Comparison of ENCODE assay signal across 18 cellular contexts in the genomic region with DNA sequence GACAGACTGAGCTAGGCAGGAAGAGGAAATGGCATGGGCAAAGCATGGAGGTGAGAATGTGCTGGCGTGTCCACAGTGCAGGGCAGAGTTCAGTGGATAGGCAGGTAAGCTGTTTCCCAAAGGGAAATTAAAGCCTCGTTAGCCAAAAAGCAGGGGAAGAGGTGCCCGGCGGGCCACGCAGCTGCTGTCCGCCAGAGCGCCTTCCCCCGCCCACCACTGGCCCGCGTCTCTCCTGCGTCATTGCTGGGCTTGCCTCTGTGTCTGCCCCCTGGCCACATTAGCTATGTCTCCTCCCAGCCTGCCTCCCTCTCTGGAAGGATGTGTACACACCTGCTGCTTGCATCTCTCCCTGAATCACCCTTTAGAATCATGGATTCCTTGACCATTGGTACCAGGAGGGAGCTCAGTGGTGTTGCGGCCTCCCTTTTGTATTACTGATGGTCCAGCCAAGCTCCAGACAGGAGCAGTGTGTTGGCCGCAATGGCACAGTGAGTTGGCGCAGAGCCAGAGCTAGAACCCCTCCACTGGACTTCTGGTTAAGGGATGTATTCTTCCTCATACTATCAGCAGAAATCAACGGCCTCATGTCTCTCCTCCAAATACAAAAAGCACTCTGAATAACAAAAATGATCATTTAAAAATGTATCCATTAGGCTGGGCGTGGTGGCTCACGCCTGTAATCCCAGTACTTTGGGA. TPM values are rescaled to one million over a fixed set of nuclear protein-coding genes. Genes with fewer than 3 reads are reported as not detected.
A peak's percentile ranks its signal among the peaks of the same experiment; 100 is the strongest.
DNase-seq lines count a peak whose midpoint lies in the region; ATAC-seq, FAIRE-seq and TF ChIP-seq lines count a peak whose summit lies in the region.
"Had no signal": no experiment of that assay in that cellular context is flagged by ENCODE, and none has a peak within 500 bp of the region (broad histone marks: within the 10 kb centered on the region; RNA-seq: fewer than 3 reads in every experiment).

No MANE protein-coding gene starts in this region.

- ATAC-seq in pancreas (no peak), HG02678 (IDR thresholded peaks at IDR 0.05; ENCODE audit: unreplicated experiment) (no peak)
- ATAC-seq: WTC11 had no signal

- peak overlapping the region; percentile 72 for H3K27ac ChIP-seq in colonic mucosa
- H3K27ac ChIP-seq in pancreas, result peak overlapping the region; percentile 74 to 95 (median 84)
- peak overlapping the region in 15 of 59 donors; percentile 29 to 96 (median 76) for H3K27ac ChIP-seq in dorsolateral prefrontal cortex
- H3K27ac ChIP-seq: cardiac muscle cell had no signal

- intact Hi-C loops in colonic mucosa (cut with DNase I), result no loop called here
- intact Hi-C loops in pancreas (cut with DNase I), result no loop called here
- intact Hi-C loops in dorsolateral prefrontal cortex (cut with DNase I), result no loop called here

- H3K4me1 ChIP-seq in colonic mucosa (peaks cover 10% of the 10 kb centered on the region), pancreas (peaks cover 8 to 26% (median 21%) of the 10 kb centered on the region in 3 donors)

- WGBS in pancreas, 2 donors, result 86 to 90% methylated on average over 17 of the region's 17 CpGs

- DNase-seq in DMS53 (lab: John Stamatoyannopoulos, UW) (peak; percentile 96), NCI-H510A treated with DMSO at 0.1 percent for 48 hours (lab: John Stamatoyannopoulos, UW) (peak; percentile 58), colonic mucosa (no peak), pancreas (peak in 2 of 6 donors; percentile 32 to 49), middle frontal gyrus (ENCODE audit: extremely low spot score, low spot score) (no peak), dorsolateral prefrontal cortex (no peak)
- DNase-seq in activated T-cell treated with anti-CD3 and anti-CD28 coated beads, Interleukin-2, amount 50 U/mL, for 48 hours, result no peak
- DNase-seq: activated T-cell treated with anti-CD3 and anti-CD28 coated beads, Interleukin-2, amount 50 U/mL, for 1 hour; BE2C; NCI-H1930; RPMI8226 had no signal

- no peaks in the 10 kb centered on the region for H3K36me3 ChIP-seq in colonic mucosa
- no peaks in the 10 kb centered on the region for H3K36me3 ChIP-seq in pancreas
- H3K36me3 ChIP-seq: BE2C, cardiac muscle cell, tibial nerve had no signal

- no peak for FAIRE-seq in pancreas (lab: Jason Lieb, UNC)
- FAIRE-seq: G401.6, HTR-8/SVneo had no signal

- TF ChIP-seq CTCF in colonic mucosa (IDR thresholded peaks at IDR 0.05), result no peak
- TF ChIP-seq CTCF in pancreas (IDR thresholded peaks at IDR 0.05), result no peak
- no peak for TF ChIP-seq CTCF in dorsolateral prefrontal cortex (IDR thresholded peaks at IDR 0.05 in 54 of 56, conservative IDR thresholded peaks at IDR 0.05 in 2 of 56; ENCODE audit: low read depth in 1 of 56, partially characterized antibody in 56 of 56)

- no peaks in the 10 kb centered on the region for H3K9me3 ChIP-seq in colonic mucosa
- no peaks in the 10 kb centered on the region for H3K9me3 ChIP-seq in pancreas
- H3K9me3 ChIP-seq: BE2C, tibial nerve had no signal

- peak overlapping the region in 1 of 2 donors; percentile 12 for H3K9ac ChIP-seq in colonic mucosa (ENCODE audit: low read depth in 2 of 2, low read length in 2 of 2)

- H3K4me3 ChIP-seq in colonic mucosa (no peak overlapping the region), pancreas (no peak overlapping the region), dorsolateral prefrontal cortex (no peak overlapping the region)
- H3K4me3 ChIP-seq: cardiac muscle cell, tibial nerve had no signal

- H3K27me3 ChIP-seq in colonic mucosa, result no peaks in the 10 kb centered on the region
- no peaks in the 10 kb centered on the region for H3K27me3 ChIP-seq in pancreas
- no peaks in the 10 kb centered on the region for H3K27me3 ChIP-seq in dorsolateral prefrontal cortex
- H3K27me3 ChIP-seq: BE2C, cardiac muscle cell, tibial nerve had no signal

RNA-seq across cellular contexts. Expression of a gene that starts 26.6 kb away (rescaled TPM):
- total RNA-seq in colonic mucosa, result under 1 TPM in 1 of 2 donors, not detected in 1; 0.80 TPM
- total RNA-seq in pancreas, result under 1 TPM in 3 of 6 donors, not detected in 3; 0.08 to 0.21 (median 0.19) TPM
- polyA plus RNA-seq in pancreas, result under 1 TPM; 0.02 to 0.11 TPM
- under 1 TPM in 20 of 120 experiments, not detected in 100; 0.17 to 0.61 (median 0.28) TPM for total RNA-seq in dorsolateral prefrontal cortex
- total RNA-seq: fibroblast of lung, WTC11 had no signal
- polyA plus RNA-seq: fibroblast of lung had no signal

Comparison
In these comparisons a context has a peak if more than half of its experiments do, and no peak if none do; other contexts are left out.
1. DNase-seq: peak in DMS53 (single experiment) and NCI-H510A treated with DMSO at 0.1 percent for 48 hours (single experiment); none in colonic mucosa (single experiment), middle frontal gyrus (single experiment), dorsolateral prefrontal cortex (0 of 10) and activated T-cell treated with anti-CD3 and anti-CD28 coated beads, Interleukin-2, amount 50 U/mL, for 48 hours (0 of 2).